Comparison of ENCODE assay signal across 13 cellular contexts in the genomic region with DNA sequence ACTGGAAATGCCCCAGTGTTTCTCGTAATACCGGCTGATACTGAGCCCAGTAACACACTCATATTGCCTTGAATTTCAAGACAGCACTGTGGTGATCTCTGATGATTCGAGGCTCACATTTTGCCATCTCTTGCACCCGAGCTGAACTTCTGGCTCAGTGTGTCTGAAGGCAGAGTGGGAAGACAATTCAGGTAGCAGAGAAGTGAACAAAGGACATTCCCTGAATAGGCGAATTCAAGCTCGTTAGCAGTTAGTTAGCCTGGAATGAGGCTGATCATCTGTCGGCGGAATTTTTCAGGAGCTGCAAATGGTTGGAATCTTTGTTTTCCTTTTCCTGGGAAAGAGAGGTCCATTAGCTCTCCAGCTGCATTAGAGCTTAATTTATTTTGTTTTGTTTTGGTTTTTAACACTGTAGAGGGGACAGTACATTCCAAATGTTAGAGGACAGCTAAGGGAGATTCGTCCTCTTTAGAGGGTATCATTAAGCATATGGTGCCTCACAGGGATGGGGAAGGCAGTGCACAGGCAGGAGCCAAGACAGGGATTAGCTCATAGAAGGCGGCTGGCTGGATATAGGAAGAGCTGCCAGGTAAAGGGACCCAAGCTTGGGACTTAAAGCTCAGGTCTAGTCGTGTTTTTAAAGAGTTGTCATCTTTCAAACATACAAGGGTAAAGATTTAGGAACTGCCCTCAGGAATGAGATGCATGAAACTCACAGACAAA.
"Had no signal": no experiment of that assay in that cellular context is flagged by ENCODE, and none has a peak within 500 bp of the region (broad histone marks: within the 10 kb centered on the region; RNA-seq: fewer than 3 reads in every experiment).

No MANE protein-coding gene starts in this region.

- H3K4me3 ChIP-seq: left lung had no signal

- H3K27ac Mint-ChIP-seq: activated CD8-positive, alpha-beta T cell treated with anti-CD3 and anti-CD28 coated beads for 36 hours; activated naive CD8-positive, alpha-beta T cell treated with anti-CD3 and anti-CD28 coated beads, Interleukin-2, amount 50 U/mL, for 24 hours; activated T-helper 1 cell treated with anti-CD3 and anti-CD28 coated beads, Interleukin-12 subunit alpha, Interleukin-12 subunit beta, Interleukin-2, Interleukin-4 antibody, amounts not matched to agents 30 ng/mL and 10 ng/mL and 1 ng/mL, durations not matched to agents 14 hours and 24 hours and 36 hours; dendritic cell treated with granulocyte-macrophage colony-stimulating factor and Interleukin-4, amounts not matched to agents 40 ng/mL and 50 ng/mL, for 4 days; nephron progenitor cell had no signal

- H3K36me3 ChIP-seq: left lung had no signal

- H3K4me3 Mint-ChIP-seq: activated CD8-positive, alpha-beta T cell treated with anti-CD3 and anti-CD28 coated beads for 36 hours; activated naive CD8-positive, alpha-beta T cell treated with anti-CD3 and anti-CD28 coated beads, Interleukin-2, amount 50 U/mL, for 24 hours; activated T-helper 1 cell treated with anti-CD3 and anti-CD28 coated beads, Interleukin-12 subunit alpha, Interleukin-12 subunit beta, Interleukin-2, Interleukin-4 antibody, amounts not matched to agents 30 ng/mL and 10 ng/mL and 1 ng/mL, durations not matched to agents 14 hours and 24 hours and 36 hours; central memory CD8-positive, alpha-beta T cell; dendritic cell treated with granulocyte-macrophage colony-stimulating factor and Interleukin-4, amounts not matched to agents 40 ng/mL and 50 ng/mL, for 4 days; nephron progenitor cell had no signal

- H3K4me1 ChIP-seq: left lung had no signal

- H3K27me3 ChIP-seq: left lung had no signal

- H3K9me3 Mint-ChIP-seq: activated CD8-positive, alpha-beta T cell treated with anti-CD3 and anti-CD28 coated beads for 36 hours; activated naive CD8-positive, alpha-beta T cell treated with anti-CD3 and anti-CD28 coated beads, Interleukin-2, amount 50 U/mL, for 24 hours; activated T-helper 1 cell treated with anti-CD3 and anti-CD28 coated beads, Interleukin-12 subunit alpha, Interleukin-12 subunit beta, Interleukin-2, Interleukin-4 antibody, amounts not matched to agents 30 ng/mL and 10 ng/mL and 1 ng/mL, durations not matched to agents 14 hours and 24 hours and 36 hours; central memory CD8-positive, alpha-beta T cell; dendritic cell treated with granulocyte-macrophage colony-stimulating factor and Interleukin-4, amounts not matched to agents 40 ng/mL and 50 ng/mL, for 4 days had no signal

- H3K9me3 ChIP-seq: left lung had no signal

- H3K27ac ChIP-seq: left lung had no signal

- DNase-seq: activated CD4-positive, alpha-beta T cell treated with anti-CD3 and anti-CD28 coated beads for 4 hours; activated CD8-positive, alpha-beta memory T cell treated with anti-CD3 and anti-CD28 coated beads, Interleukin-2, amount 50 U/mL, for 4 hours; activated CD8-positive, alpha-beta T cell treated with anti-CD3 and anti-CD28 coated beads for 36 hours; activated naive CD4-positive, alpha-beta T cell; activated naive CD8-positive, alpha-beta T cell treated with anti-CD3 and anti-CD28 coated beads, Interleukin-2, amount 50 U/mL, for 24 hours; nephron progenitor cell; stimulated activated CD4-positive, alpha-beta T cell treated with anti-CD3 and anti-CD28 coated beads, Interleukin-2, amount 100 ng/mL, for 48 hours; stimulated activated CD8-positive, alpha-beta memory T cell treated with anti-CD3 and anti-CD28 coated beads, Interleukin-4, amount 100 ng/mL, for 48 hours; stimulated activated naive CD8-positive, alpha-beta T cell treated with anti-CD3 and anti-CD28 coated beads, Interleukin-15, Interleukin-2, amounts not matched to agents 100 U/mL and 50 U/mL, for 24 hours had no signal

- H3K4me1 Mint-ChIP-seq: central memory CD8-positive, alpha-beta T cell had no signal

- ATAC-seq: activated CD8-positive, alpha-beta T cell treated with anti-CD3 and anti-CD28 coated beads for 36 hours; activated naive CD8-positive, alpha-beta T cell treated with anti-CD3 and anti-CD28 coated beads, Interleukin-2, amount 50 U/mL, for 24 hours; left lung; stimulated activated naive CD8-positive, alpha-beta T cell treated with anti-CD3 and anti-CD28 coated beads, Interleukin-15, Interleukin-2, amounts not matched to agents 100 U/mL and 50 U/mL, for 24 hours had no signal
